ENCODE assay signal across 16 cellular contexts in the genomic region with DNA sequence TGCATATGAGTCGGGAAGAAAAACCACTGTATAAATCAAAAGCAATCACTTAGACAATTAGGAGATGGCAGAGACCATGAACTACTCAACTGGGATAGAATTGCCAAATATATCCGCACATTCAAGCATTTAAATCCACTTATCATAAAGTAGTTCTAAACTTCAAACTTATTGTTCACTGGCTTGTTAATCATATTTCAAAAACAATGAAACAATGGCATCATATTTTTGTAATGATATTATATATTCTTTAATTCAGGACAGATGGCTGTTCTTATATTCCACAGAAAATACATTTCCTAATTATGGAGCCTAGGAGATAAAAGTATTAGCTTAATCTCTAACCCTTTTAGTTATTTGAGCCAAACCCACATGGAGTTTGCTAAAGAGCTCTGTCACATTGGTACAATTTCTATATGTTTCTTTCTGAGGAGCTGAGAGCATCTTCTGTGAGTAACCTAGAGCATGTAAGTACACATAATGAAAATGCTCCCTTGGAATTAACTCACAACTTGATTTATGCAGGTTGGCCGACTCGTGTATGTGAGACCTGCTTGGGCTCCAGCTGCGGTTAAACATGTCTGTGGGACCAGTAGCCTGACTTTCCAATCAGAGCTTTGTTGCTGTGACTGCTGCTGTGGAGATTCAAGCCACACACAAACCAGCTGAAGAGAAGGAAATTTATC.
DNase-seq lines count a peak whose midpoint lies in the region; FAIRE-seq and TF ChIP-seq lines count a peak whose summit lies in the region.
"Had no signal": no experiment of that assay in that cellular context is flagged by ENCODE, and none has a peak within 500 bp of the region (broad histone marks: within the 10 kb centered on the region; RNA-seq: fewer than 3 reads in every experiment).

No MANE protein-coding gene starts in this region.

- no peak overlapping the region for H3K4me3 ChIP-seq in WERI-Rb-1 (ENCODE audit: low read depth, low read length)
- H3K4me3 ChIP-seq: GM12878, SK-N-MC had no signal

- no peaks in the 10 kb centered on the region for H3K36me3 Mint-ChIP-seq in activated T-cell treated with anti-CD3 and anti-CD28 coated beads, Interleukin-2, amount 50 U/mL, for 24 hours (ENCODE audit: low read depth)
- H3K36me3 Mint-ChIP-seq in activated naive CD4-positive, alpha-beta T cell treated with anti-CD3 and anti-CD28 coated beads, Interleukin-2, amount 10 ng/mL, durations not matched to agents 7 days and 5 days, result no peaks in the 10 kb centered on the region

- H3K27me3 Mint-ChIP-seq in activated T-cell treated with anti-CD3 and anti-CD28 coated beads, Interleukin-2, amount 50 U/mL, for 24 hours, result no peaks in the 10 kb centered on the region
- no peaks in the 10 kb centered on the region for H3K27me3 Mint-ChIP-seq in activated naive CD4-positive, alpha-beta T cell treated with anti-CD3 and anti-CD28 coated beads, Interleukin-2, amount 10 ng/mL, durations not matched to agents 7 days and 5 days

- no peak overlapping the region for H3K27ac ChIP-seq in WERI-Rb-1
- H3K27ac ChIP-seq: RWPE1, SK-N-MC had no signal

- H3K9me3 Mint-ChIP-seq in activated T-cell treated with anti-CD3 and anti-CD28 coated beads, Interleukin-2, amount 50 U/mL, for 24 hours, result peaks cover 4% of the 10 kb centered on the region
- H3K9me3 Mint-ChIP-seq in activated naive CD4-positive, alpha-beta T cell treated with anti-CD3 and anti-CD28 coated beads, Interleukin-2, amount 10 ng/mL, durations not matched to agents 7 days and 5 days, result no peaks in the 10 kb centered on the region

- H3K4me1 Mint-ChIP-seq in activated T-cell treated with anti-CD3 and anti-CD28 coated beads, Interleukin-2, amount 50 U/mL, for 24 hours (ENCODE audit: low read depth), result no peaks in the 10 kb centered on the region
- H3K4me1 Mint-ChIP-seq in activated naive CD4-positive, alpha-beta T cell treated with anti-CD3 and anti-CD28 coated beads, Interleukin-2, amount 10 ng/mL, durations not matched to agents 7 days and 5 days, result no peaks in the 10 kb centered on the region

- H3K4me3 Mint-ChIP-seq in activated T-cell treated with anti-CD3 and anti-CD28 coated beads, Interleukin-2, amount 50 U/mL, for 24 hours, result no peak overlapping the region
- no peak overlapping the region for H3K4me3 Mint-ChIP-seq in activated naive CD4-positive, alpha-beta T cell treated with anti-CD3 and anti-CD28 coated beads, Interleukin-2, amount 10 ng/mL, durations not matched to agents 7 days and 5 days

- H3K9me3 ChIP-seq in WERI-Rb-1 (ENCODE audit: severe bottlenecking), result no peaks in the 10 kb centered on the region

- TF ChIP-seq CTCF in D721Med (IDR thresholded peaks at IDR 0.05; ENCODE audit: insufficient read depth, missing control alignments), result no peak
- no peak for TF ChIP-seq CTCF in WERI-Rb-1 (IDR thresholded peaks at IDR 0.05; ENCODE audit: low read depth, low read length)

- H3K27ac Mint-ChIP-seq in activated T-cell treated with anti-CD3 and anti-CD28 coated beads, Interleukin-2, amount 50 U/mL, for 24 hours, result no peak overlapping the region
- H3K27ac Mint-ChIP-seq in activated naive CD4-positive, alpha-beta T cell treated with anti-CD3 and anti-CD28 coated beads, Interleukin-2, amount 10 ng/mL, durations not matched to agents 7 days and 5 days, result no peak overlapping the region

- no peak for TF ChIP-seq POLR2A in GM12892 (IDR thresholded peaks at IDR 0.05; ENCODE audit: low read depth, low read length)

- no peaks in the 10 kb centered on the region for H3K27me3 ChIP-seq in WERI-Rb-1 (ENCODE audit: insufficient read depth, low read depth, severe bottlenecking)

- H3K36me3 ChIP-seq in WERI-Rb-1, result no peaks in the 10 kb centered on the region

- FAIRE-seq in D721Med (lab: Jason Lieb, UNC) (peak; percentile 11), GM12892 (lab: Jason Lieb, UNC) (no peak)
- FAIRE-seq: GM12878, GM19239, HTR-8/SVneo had no signal

- peak; percentile 67 for DNase-seq in COLO668 (lab: John Stamatoyannopoulos, UW; ENCODE audit: unreplicated experiment)
- no peak for DNase-seq in D721Med (ENCODE audit: insufficient read length, low spot score)
- peak; percentile 56 for DNase-seq in WERI-Rb-1
- DNase-seq in left kidney (ENCODE audit: low read depth, low spot score), result peak; percentile 68
- no peak for DNase-seq in GM12892 (ENCODE audit: insufficient read length)
- no peak for DNase-seq in activated T-cell treated with anti-CD3 and anti-CD28 coated beads, Interleukin-2, amount 50 U/mL, for 24 hours
- DNase-seq in activated naive CD4-positive, alpha-beta T cell treated with anti-CD3 and anti-CD28 coated beads, Interleukin-2, amount 10 ng/mL, durations not matched to agents 7 days and 5 days, result no peak
- DNase-seq: HCEC 1CT, NCI-H146, NCI-H2081 treated with DMSO at 0.1 percent for 48 hours, NCI-H446 had no signal

- CTCF ChIA-PET in activated naive CD4-positive, alpha-beta T cell treated with anti-CD3 and anti-CD28 coated beads, Interleukin-2, amount 10 ng/mL, durations not matched to agents 7 days and 5 days (lab: Charles Lee), result no interaction called here

Comparison
In these comparisons a context has a peak if more than half of its experiments do, and no peak if none do; other contexts are left out.
1. DNase-seq: peak in COLO668 (single experiment), WERI-Rb-1 (single experiment) and left kidney (single experiment); none in D721Med (single experiment), GM12892 (single experiment), activated T-cell treated with anti-CD3 and anti-CD28 coated beads, Interleukin-2, amount 50 U/mL, for 24 hours (single experiment) and activated naive CD4-positive, alpha-beta T cell treated with anti-CD3 and anti-CD28 coated beads, Interleukin-2, amount 10 ng/mL, durations not matched to agents 7 days and 5 days (single experiment).